ENCODE assay signal across 2 cellular contexts in genomic region chr20:31948008-31948407, GRCh38.
A peak's percentile ranks its signal among the peaks of the same experiment; 100 is the strongest.
TF ChIP-seq lines count a peak whose summit lies in the region.

No MANE protein-coding gene starts in this region.

TF ChIP-seq in Ishikawa, 13 proteins besides CTCF, POLR2A, EP300 and RAD21:
- TF ChIP-seq USF1 (IDR thresholded peaks at IDR 0.05): peak; percentile 55
- TF ChIP-seq FOXM1 (IDR thresholded peaks at IDR 0.05; ENCODE audit: borderline replicate concordance, low read depth): no peak

TF ChIP-seq in WTC11, 78 proteins besides CTCF, POLR2A, EP300 and RAD21:
- TF ChIP-seq ZNF219 (CRISPR knock-in tag; IDR thresholded peaks at IDR 0.05; ENCODE audit: borderline replicate concordance): no peak
- TF ChIP-seq ZNF263 (CRISPR knock-in tag; IDR thresholded peaks at IDR 0.05; ENCODE audit: low read depth): no peak
- no peak for TF ChIP-seq USF2 (CRISPR knock-in tag; IDR thresholded peaks at IDR 0.05)
- no peak for TF ChIP-seq SMAD3 (CRISPR knock-in tag; IDR thresholded peaks at IDR 0.05; ENCODE audit: borderline replicate concordance)
- TF ChIP-seq USF1 (CRISPR knock-in tag; IDR thresholded peaks at IDR 0.05): 0 out of 2 replicates have a peak, but pooled peaks have one; percentile 25
- TF ChIP-seq IRF1 (CRISPR knock-in tag; IDR thresholded peaks at IDR 0.05): no peak
- TF ChIP-seq ATF2 (CRISPR knock-in tag; IDR thresholded peaks at IDR 0.05; ENCODE audit: borderline replicate concordance, low read depth): no peak
